Comparison of ENCODE assay signal across 10 cellular contexts in genomic region chr6:154356690-154357089, GRCh38. TPM values are rescaled to one million over a fixed set of nuclear protein-coding genes. Genes with fewer than 3 reads are reported as not detected.
DNase-seq lines count a peak whose midpoint lies in the region; ATAC-seq and TF ChIP-seq lines count a peak whose summit lies in the region.
"Had no signal": no experiment of that assay in that cellular context is flagged by ENCODE, and none has a peak within 500 bp of the region (broad histone marks: within the 10 kb centered on the region; RNA-seq: fewer than 3 reads in every experiment).

A gene with protein sequence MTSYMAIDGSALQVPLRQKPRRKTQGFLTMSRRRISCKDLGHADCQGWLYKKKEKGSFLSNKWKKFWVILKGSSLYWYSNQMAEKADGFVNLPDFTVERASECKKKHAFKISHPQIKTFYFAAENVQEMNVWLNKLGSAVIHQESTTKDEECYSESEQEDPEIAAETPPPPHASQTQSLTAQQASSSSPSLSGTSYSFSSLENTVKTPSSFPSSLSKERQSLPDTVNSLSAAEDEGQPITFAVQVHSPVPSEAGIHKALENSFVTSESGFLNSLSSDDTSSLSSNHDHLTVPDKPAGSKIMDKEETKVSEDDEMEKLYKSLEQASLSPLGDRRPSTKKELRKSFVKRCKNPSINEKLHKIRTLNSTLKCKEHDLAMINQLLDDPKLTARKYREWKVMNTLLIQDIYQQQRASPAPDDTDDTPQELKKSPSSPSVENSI (minus strand): TSS chr6:154356803. CDS start chr6:154265947, 90,856 bp downstream.

- H3K4me1 Mint-ChIP-seq in central memory CD8-positive, alpha-beta T cell: peaks cover 6% of the 10 kb centered on the region

- no peaks in the 10 kb centered on the region for H3K36me3 Mint-ChIP-seq in central memory CD8-positive, alpha-beta T cell (ENCODE audit: insufficient read depth)
- H3K36me3 Mint-ChIP-seq: stimulated activated effector memory CD8-positive, alpha-beta T cell treated with anti-CD3 and anti-CD28 coated beads, Interleukin-12 subunit alpha, Interleukin-12 subunit beta, amount 100 ng/mL, for 72 hours had no signal

- ATAC-seq in GM18909 (IDR thresholded peaks at IDR 0.05; ENCODE audit: poor library complexity, unreplicated experiment) (peak; percentile 29), sciatic nerve (peak; percentile 53)
- ATAC-seq in central memory CD8-positive, alpha-beta T cell (replicated peaks; ENCODE audit: extremely low read depth, poor library complexity, severe bottlenecking): peak; percentile 19
- ATAC-seq: stimulated activated effector memory CD8-positive, alpha-beta T cell treated with anti-CD3 and anti-CD28 coated beads, Interleukin-12 subunit alpha, Interleukin-12 subunit beta, amount 100 ng/mL, for 72 hours had no signal

- TF ChIP-seq CTCF in HL-60 (IDR thresholded peaks at IDR 0.05; ENCODE audit: insufficient read depth, low read length): no peak
- no peak for TF ChIP-seq CTCF in brain microvascular endothelial cell (IDR thresholded peaks at IDR 0.05; ENCODE audit: low read depth, low read length, missing control alignments)
- no peak for TF ChIP-seq CTCF in GM13976 (IDR thresholded peaks at IDR 0.05; ENCODE audit: borderline replicate concordance, control extremely low read depth, extremely low read depth, insufficient read depth, missing control alignments)

- H3K27me3 ChIP-seq in HL-60 (ENCODE audit: insufficient read depth, poor library complexity, severe bottlenecking): no peaks in the 10 kb centered on the region
- H3K27me3 ChIP-seq in brain microvascular endothelial cell (replicated peaks): no peaks in the 10 kb centered on the region
- H3K27me3 ChIP-seq: cardiac muscle cell had no signal

- in situ Hi-C loops in brain microvascular endothelial cell (cut with HindIII; ENCODE audit: low pct_ligation_motif_present, low sequenced_read_pairs) (no loop called here), GM13976 (cut with MboI; ENCODE audit: low sequenced_read_pairs, unreplicated experiment) (no loop called here)

- intact Hi-C loops in sciatic nerve (cut with DNase I): no loop called here

- no peak within 1 kb of the TSS for H3K4me3 Mint-ChIP-seq in central memory CD8-positive, alpha-beta T cell
- H3K4me3 Mint-ChIP-seq: stimulated activated effector memory CD8-positive, alpha-beta T cell treated with anti-CD3 and anti-CD28 coated beads, Interleukin-12 subunit alpha, Interleukin-12 subunit beta, amount 100 ng/mL, for 72 hours had no signal

- peak within 1 kb of the TSS; percentile 88 for H3K27ac ChIP-seq in HL-60 (replicated peaks)
- H3K27ac ChIP-seq in brain microvascular endothelial cell: no peak within 1 kb of the TSS
- H3K27ac ChIP-seq: cardiac muscle cell had no signal

- H3K27ac Mint-ChIP-seq in central memory CD8-positive, alpha-beta T cell (ENCODE audit: low read depth): no peak within 1 kb of the TSS
- H3K27ac Mint-ChIP-seq: stimulated activated effector memory CD8-positive, alpha-beta T cell treated with anti-CD3 and anti-CD28 coated beads, Interleukin-12 subunit alpha, Interleukin-12 subunit beta, amount 100 ng/mL, for 72 hours had no signal

- H3K36me3 ChIP-seq in brain microvascular endothelial cell (replicated peaks): no peaks in the 10 kb centered on the region
- H3K36me3 ChIP-seq: cardiac muscle cell had no signal

- H3K9me3 Mint-ChIP-seq in central memory CD8-positive, alpha-beta T cell: peaks cover 7% of the 10 kb centered on the region

- H3K4me3 ChIP-seq in HL-60 (replicated peaks; ENCODE audit: insufficient read depth, low read length) (peak within 1 kb of the TSS; percentile 56), brain microvascular endothelial cell (ENCODE audit: low read depth, low read length) (no peak within 1 kb of the TSS)
- H3K4me3 ChIP-seq: cardiac muscle cell had no signal

- DNase-seq in HL-60 (ENCODE audit: low read depth in 1 of 2, low spot score in 1 of 2): peak; percentile 72 to 88
- no peak for DNase-seq in central memory CD8-positive, alpha-beta T cell (ENCODE audit: low spot score in 2 of 2)
- no peak for DNase-seq in sciatic nerve (ENCODE audit: low spot score)
- no peak for DNase-seq in brain microvascular endothelial cell
- no peak for DNase-seq in GM13976 (ENCODE audit: low spot score)
- no peak for DNase-seq in activated gamma-delta T cell treated with Interleukin-2 at 50 U/mL for 16 hours
- DNase-seq: hypothalamus had no signal

- peaks cover 50% of the 10 kb centered on the region for H3K27me3 Mint-ChIP-seq in central memory CD8-positive, alpha-beta T cell

RNA-seq across cellular contexts. Expression of the gene that starts here (rescaled TPM):
- total RNA-seq in sciatic nerve: 5.0 TPM

Comparison
In these comparisons a context has a peak if more than half of its experiments do, and no peak if none do; other contexts are left out.
1. DNase-seq: peak in HL-60 (2 of 2); none in central memory CD8-positive, alpha-beta T cell (0 of 2), sciatic nerve (single experiment), brain microvascular endothelial cell (single experiment), GM13976 (single experiment) and activated gamma-delta T cell treated with Interleukin-2 at 50 U/mL for 16 hours (single experiment).
2. Peak in every context shown above with its lines, with median percentiles within 50 percentile points of each other: ATAC-seq.